7 cellular contexts compared by ENCODE assay signal in the genomic region with DNA sequence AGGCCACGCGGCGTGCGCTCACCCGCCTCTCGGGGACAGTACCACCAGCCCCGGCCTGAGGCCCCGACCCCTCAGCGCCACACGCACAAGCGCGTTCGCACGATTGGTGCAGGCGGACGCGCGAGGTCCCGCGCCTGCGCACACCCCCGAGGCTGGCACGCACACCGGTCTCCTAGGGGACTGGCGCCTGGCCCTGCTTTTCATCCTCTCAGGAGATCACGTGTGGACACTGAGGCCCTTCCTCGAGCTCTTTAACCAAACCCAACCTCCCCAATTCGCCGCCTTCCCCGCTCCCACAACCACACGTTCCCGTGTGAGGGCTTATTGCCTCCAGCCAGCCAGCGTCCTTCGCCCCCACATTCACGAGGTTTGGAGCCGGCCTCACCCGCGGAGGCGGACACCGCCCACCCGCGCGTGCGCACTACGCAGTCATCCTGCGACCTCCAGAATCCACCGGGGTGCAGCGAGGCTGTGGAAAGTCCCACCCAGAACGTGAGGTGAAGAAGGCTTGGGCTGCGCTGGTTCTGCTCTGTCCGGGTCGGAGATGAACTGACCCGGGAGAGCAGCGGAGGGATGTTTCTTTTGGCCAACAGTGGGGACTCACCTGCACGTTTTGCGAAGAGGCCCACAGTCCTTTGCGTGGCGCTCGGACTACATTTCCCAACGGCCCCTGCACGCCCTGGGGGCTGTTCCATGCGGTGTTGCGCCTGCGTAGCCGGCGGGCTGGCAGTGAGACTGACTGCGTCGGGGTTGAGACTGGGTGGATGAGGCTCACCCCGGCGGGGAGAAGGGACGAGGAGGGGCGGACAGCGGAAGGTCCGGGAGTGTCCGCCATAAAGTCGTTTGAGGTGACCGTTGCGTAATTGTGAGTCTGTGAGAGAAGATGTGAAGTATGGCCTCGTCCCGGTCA. TPM values are rescaled to one million over a fixed set of nuclear protein-coding genes. Genes with fewer than 3 reads are reported as not detected.
A peak's percentile ranks its signal among the peaks of the same experiment; 100 is the strongest.
DNase-seq lines count a peak whose midpoint lies in the region; ATAC-seq and TF ChIP-seq lines count a peak whose summit lies in the region.

No MANE protein-coding gene starts in this region.

- H3K4me2 ChIP-seq in smooth muscle cell = peak overlapping the region; percentile 84

- DNase-seq in central memory CD4-positive, alpha-beta T cell = peak; percentile 36
- DNase-seq in iPS-NIHi7 (ENCODE audit: extremely low spot score) = peak; percentile 82
- DNase-seq in smooth muscle cell (lab: John Stamatoyannopoulos, UW; ENCODE audit: unreplicated experiment) = peak; percentile 72

- peaks cover 34% of the 10 kb centered on the region for H3K79me2 ChIP-seq in smooth muscle cell (ENCODE audit: low read depth)

- H3F3A ChIP-seq in smooth muscle cell (ENCODE audit: low read depth) = no peaks in the 10 kb centered on the region

- H3K9ac ChIP-seq in HUES6 (ENCODE audit: low read length) (peak overlapping the region; percentile 42), smooth muscle cell (ENCODE audit: low read depth) (peak overlapping the region; percentile 98)

- no peak for TF ChIP-seq CTCF in VCaP (conservative IDR thresholded peaks at IDR 0.05)
- no peak for TF ChIP-seq CTCF in smooth muscle cell (IDR thresholded peaks at IDR 0.05; ENCODE audit: borderline replicate concordance, insufficient read depth, poor library complexity, severe bottlenecking)

- WGBS in smooth muscle cell (ENCODE audit: low lambda C conversion rate) = 49% methylated on average over 79 of the region's 80 CpGs

- H3K36me3 ChIP-seq in HUES6 (ENCODE audit: control insufficient read depth, insufficient read depth, low read length) = no peaks in the 10 kb centered on the region; the same call in 1 of the 2 replicates
- no peaks in the 10 kb centered on the region for H3K36me3 ChIP-seq in smooth muscle cell (ENCODE audit: low read depth)

- H3K4me1 ChIP-seq in HUES6 (ENCODE audit: control insufficient read depth, insufficient read depth, low read length) = no peaks in the 10 kb centered on the region
- no peaks in the 10 kb centered on the region for H3K4me1 ChIP-seq in smooth muscle cell (ENCODE audit: low read depth)

- H3K27ac ChIP-seq in HUES6 (ENCODE audit: low read depth, low read length) = peak overlapping the region; percentile 31; the same call in 1 of the 2 replicates
- peak overlapping the region; percentile 93 for H3K27ac ChIP-seq in VCaP
- H3K27ac ChIP-seq in smooth muscle cell (ENCODE audit: low read depth) = peak overlapping the region; percentile 91

- no peaks in the 10 kb centered on the region for H4K20me1 ChIP-seq in smooth muscle cell (ENCODE audit: low read depth)

- H2AFZ ChIP-seq in smooth muscle cell (ENCODE audit: low read depth) = peak overlapping the region; percentile 82

- peaks cover 30% of the 10 kb centered on the region; the same call in 1 of the 2 replicates for H3K9me3 ChIP-seq in HUES6 (ENCODE audit: control insufficient read depth, insufficient read depth, low read depth, low read length)
- H3K9me3 ChIP-seq in smooth muscle cell (replicated peaks; ENCODE audit: low read depth) = no peaks in the 10 kb centered on the region

- ATAC-seq in GM18867 (IDR thresholded peaks at IDR 0.05; ENCODE audit: unreplicated experiment) (no peak), GM19455 (IDR thresholded peaks at IDR 0.05; ENCODE audit: unreplicated experiment) (no peak)

- H3K4me3 ChIP-seq in HUES6 (ENCODE audit: low read depth, low read length) = peak overlapping the region; percentile 78
- H3K4me3 ChIP-seq in smooth muscle cell = peak overlapping the region; percentile 65

- H3K27me3 ChIP-seq in HUES6 (ENCODE audit: control insufficient read depth, insufficient read depth, low read length) = no peaks in the 10 kb centered on the region
- H3K27me3 ChIP-seq in smooth muscle cell (ENCODE audit: low read depth) = no peaks in the 10 kb centered on the region

RNA-seq across cellular contexts. Expression of a gene that starts 0.5 kb away (rescaled TPM):
- total RNA-seq in smooth muscle cell = 4.4 and 4.6 TPM in 2 replicates
- 2.3 and 2.7 TPM in 2 replicates for polyA plus RNA-seq in smooth muscle cell

RNA-seq across cellular contexts. Expression of a gene that starts 30.0 kb away (rescaled TPM):
- total RNA-seq in smooth muscle cell = 0.90 and 2.0 TPM in 2 replicates
- polyA plus RNA-seq in smooth muscle cell = 1.0 and 1.1 TPM in 2 replicates

Comparison
In these comparisons a context has a peak if more than half of its experiments do, and no peak if none do; other contexts are left out.
1. H3K27ac ChIP-seq: peak in every context shown above with its lines; median percentile 93 in VCaP; 91 in smooth muscle cell; 31 in HUES6.